In the genomic region with DNA sequence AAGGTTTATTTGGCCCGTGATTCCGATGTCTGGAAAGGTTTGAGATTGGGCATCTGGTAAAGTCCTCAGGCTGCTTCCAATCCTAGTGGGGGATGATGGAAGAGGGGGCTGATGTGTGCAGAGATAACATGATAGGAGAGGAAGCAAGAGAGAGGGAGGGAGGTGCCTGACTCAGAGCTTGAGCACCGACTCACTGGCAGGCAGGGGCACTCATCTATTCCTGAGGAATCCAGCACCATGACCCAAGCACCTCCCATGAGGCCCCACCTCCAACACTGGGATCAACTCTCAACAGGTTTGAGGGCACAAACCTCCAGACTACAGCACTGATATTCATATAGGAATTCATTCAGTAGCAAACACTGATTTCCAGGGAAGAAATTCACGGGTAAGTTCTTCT, we compare ENCODE assay signal across 1 cellular context.
TF ChIP-seq lines count a peak whose summit lies in the region.

No MANE protein-coding gene starts in this region.

TF ChIP-seq in H1, 55 proteins besides CTCF, POLR2A, EP300 and RAD21:
- TF ChIP-seq, protein P1, sequence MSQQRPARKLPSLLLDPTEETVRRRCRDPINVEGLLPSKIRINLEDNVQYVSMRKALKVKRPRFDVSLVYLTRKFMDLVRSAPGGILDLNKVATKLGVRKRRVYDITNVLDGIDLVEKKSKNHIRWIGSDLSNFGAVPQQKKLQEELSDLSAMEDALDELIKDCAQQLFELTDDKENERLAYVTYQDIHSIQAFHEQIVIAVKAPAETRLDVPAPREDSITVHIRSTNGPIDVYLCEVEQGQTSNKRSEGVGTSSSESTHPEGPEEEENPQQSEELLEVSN (IDR thresholded peaks at IDR 0.05), result no peak
- TF ChIP-seq SIN3A (conservative IDR thresholded peaks at IDR 0.05 in 1 of 2, IDR thresholded peaks at IDR 0.05 in 1 of 2; ENCODE audit: low read depth in 1 of 2, low read length in 2 of 2) (no peak), BRCA1 (IDR thresholded peaks at IDR 0.05; ENCODE audit: low read depth, low read length) (no peak), SAP30 (IDR thresholded peaks at IDR 0.05; ENCODE audit: insufficient read depth, insufficient replicate concordance, low read length) (no peak), POLR2AphosphoS5 (IDR thresholded peaks at IDR 0.05; ENCODE audit: low read depth, low read length) (no peak), BCL11A (IDR thresholded peaks at IDR 0.05; ENCODE audit: low read depth in 2 of 2, low read length in 2 of 2) (no peak), SP1 (IDR thresholded peaks at IDR 0.05; ENCODE audit: low read depth, low read length) (no peak), CREB1 (IDR thresholded peaks at IDR 0.05) (no peak), CTBP2 (IDR thresholded peaks at IDR 0.05; ENCODE audit: borderline replicate concordance, insufficient read depth, insufficient read length, low read length) (no peak), POU5F1 (IDR thresholded peaks at IDR 0.05; ENCODE audit: low read depth, low read length) (no peak), SUZ12 (IDR thresholded peaks at IDR 0.05; ENCODE audit: low read length) (no peak), KDM1A (IDR thresholded peaks at IDR 0.05; ENCODE audit: borderline replicate concordance, low read length) (no peak), SIX5 (IDR thresholded peaks at IDR 0.05; ENCODE audit: low read depth, low read length) (no peak), RNF2 (IDR thresholded peaks at IDR 0.05; ENCODE audit: borderline replicate concordance, low read depth, low read length, missing control alignments, poor library complexity, severe bottlenecking) (no peak)
- TF ChIP-seq, protein P2, sequence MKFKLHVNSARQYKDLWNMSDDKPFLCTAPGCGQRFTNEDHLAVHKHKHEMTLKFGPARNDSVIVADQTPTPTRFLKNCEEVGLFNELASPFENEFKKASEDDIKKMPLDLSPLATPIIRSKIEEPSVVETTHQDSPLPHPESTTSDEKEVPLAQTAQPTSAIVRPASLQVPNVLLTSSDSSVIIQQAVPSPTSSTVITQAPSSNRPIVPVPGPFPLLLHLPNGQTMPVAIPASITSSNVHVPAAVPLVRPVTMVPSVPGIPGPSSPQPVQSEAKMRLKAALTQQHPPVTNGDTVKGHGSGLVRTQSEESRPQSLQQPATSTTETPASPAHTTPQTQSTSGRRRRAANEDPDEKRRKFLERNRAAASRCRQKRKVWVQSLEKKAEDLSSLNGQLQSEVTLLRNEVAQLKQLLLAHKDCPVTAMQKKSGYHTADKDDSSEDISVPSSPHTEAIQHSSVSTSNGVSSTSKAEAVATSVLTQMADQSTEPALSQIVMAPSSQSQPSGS (IDR thresholded peaks at IDR 0.05; ENCODE audit: low read length), result no peak
TF ChIP-seq in H1: peak in this region for 0.
